In the genomic region with DNA sequence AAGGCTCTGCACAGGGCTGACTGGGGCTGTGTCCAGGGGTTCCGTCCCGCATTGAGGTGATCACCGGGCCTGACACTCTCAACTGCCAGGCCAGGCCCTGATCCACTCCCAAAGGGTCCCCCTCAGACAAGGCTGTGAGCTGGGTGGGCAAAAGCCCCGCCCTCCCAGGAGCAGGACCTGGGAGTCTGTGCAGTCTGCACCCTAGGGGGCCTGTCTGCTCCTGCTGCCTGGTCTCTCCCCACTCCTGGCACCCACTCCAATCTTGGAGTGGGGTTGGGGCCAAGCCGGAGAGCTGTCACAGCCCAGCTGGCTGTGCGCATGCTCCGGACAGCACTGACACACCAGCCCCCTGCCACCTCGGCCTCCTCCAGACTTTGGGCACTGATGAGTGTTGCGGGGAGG, we compare ENCODE assay signal across 15 cellular contexts. TPM values are rescaled to one million over a fixed set of nuclear protein-coding genes. Genes with fewer than 3 reads are reported as not detected.
DNase-seq lines count a peak whose midpoint lies in the region; ATAC-seq, FAIRE-seq and TF ChIP-seq lines count a peak whose summit lies in the region.
"Had no signal": no experiment of that assay in that cellular context is flagged by ENCODE, and none has a peak within 500 bp of the region (broad histone marks: within the 10 kb centered on the region; RNA-seq: fewer than 3 reads in every experiment).

No MANE protein-coding gene starts in this region.

- H3K36me3 Mint-ChIP-seq in stimulated activated memory B cell treated with anti-CD40 and anti-IgM and Interleukin-4, amounts not matched to agents 10 μg/mL and 1 μg/mL and 100 μg/mL, for 72 hours: no peaks in the 10 kb centered on the region
- H3K36me3 Mint-ChIP-seq: CD8-positive, alpha-beta memory T cell had no signal

- H3K27me3 Mint-ChIP-seq in stimulated activated memory B cell treated with anti-CD40 and anti-IgM and Interleukin-4, amounts not matched to agents 10 μg/mL and 1 μg/mL and 100 μg/mL, for 72 hours: peaks cover 29% of the 10 kb centered on the region

- H3K9me3 Mint-ChIP-seq in stimulated activated memory B cell treated with anti-CD40 and anti-IgM and Interleukin-4, amounts not matched to agents 10 μg/mL and 1 μg/mL and 100 μg/mL, for 72 hours: no peaks in the 10 kb centered on the region
- H3K9me3 Mint-ChIP-seq: CD8-positive, alpha-beta memory T cell had no signal

- H3K27ac ChIP-seq in right cardiac atrium (ENCODE audit: low read length): no peak overlapping the region
- no peak overlapping the region for H3K27ac ChIP-seq in left ventricle myocardium inferior (replicated peaks)
- no peak overlapping the region for H3K27ac ChIP-seq in kidney (ENCODE audit: low read depth in 2 of 2, low read length in 2 of 2)
- H3K27ac ChIP-seq: 22Rv1, BLaER1 had no signal

- no peaks in the 10 kb centered on the region for H3K4me1 Mint-ChIP-seq in stimulated activated memory B cell treated with anti-CD40 and anti-IgM and Interleukin-4, amounts not matched to agents 10 μg/mL and 1 μg/mL and 100 μg/mL, for 72 hours
- H3K4me1 Mint-ChIP-seq: CD8-positive, alpha-beta memory T cell had no signal

- H3K4me3 ChIP-seq in right cardiac atrium (ENCODE audit: low read length): no peak overlapping the region
- no peak overlapping the region for H3K4me3 ChIP-seq in left ventricle myocardium inferior
- H3K4me3 ChIP-seq in kidney (ENCODE audit: low read length in 2 of 2): no peak overlapping the region
- H3K4me3 ChIP-seq: BLaER1 had no signal

- peak; percentile 24 to 37 for ATAC-seq in right cardiac atrium
- peak; percentile 29 for ATAC-seq in stimulated activated memory B cell treated with anti-CD40 and anti-IgM and Interleukin-4, amounts not matched to agents 10 μg/mL and 1 μg/mL and 100 μg/mL, for 72 hours

- H3K27ac Mint-ChIP-seq in stimulated activated memory B cell treated with anti-CD40 and anti-IgM and Interleukin-4, amounts not matched to agents 10 μg/mL and 1 μg/mL and 100 μg/mL, for 72 hours: no peak overlapping the region
- H3K27ac Mint-ChIP-seq: CD8-positive, alpha-beta memory T cell had no signal

- no peak for FAIRE-seq in kidney (lab: Jason Lieb, UNC)
- no peak for FAIRE-seq in RCC 7860 (lab: Jason Lieb, UNC)
- FAIRE-seq: GM19239, H54 had no signal

- no peak for DNase-seq in right cardiac atrium
- no peak for DNase-seq in left ventricle myocardium inferior
- peak; percentile 63 for DNase-seq in kidney
- DNase-seq in NOMO-1 (lab: John Stamatoyannopoulos, UW; ENCODE audit: unreplicated experiment in 2 of 2): no peak
- DNase-seq in RCC 7860 (ENCODE audit: low spot score): no peak
- no peak for DNase-seq in OCI-M2 (lab: John Stamatoyannopoulos, UW; ENCODE audit: unreplicated experiment)
- DNase-seq: AML-193; Caco-2; CD8-positive, alpha-beta memory T cell; GF-D8 had no signal

- H3K36me3 ChIP-seq in left ventricle myocardium inferior: no peaks in the 10 kb centered on the region
- H3K36me3 ChIP-seq in kidney (ENCODE audit: control insufficient read depth in 1 of 2, insufficient read depth in 2 of 2, low read length in 2 of 2): no peaks in the 10 kb centered on the region
- H3K36me3 ChIP-seq: BLaER1 had no signal

- 96% methylated on average over 9 of the region's 9 CpGs for WGBS in right cardiac atrium

- no peak overlapping the region for H3K9ac ChIP-seq in kidney (ENCODE audit: low read length in 2 of 2)
- H3K9ac ChIP-seq: BLaER1 had no signal

- no peak overlapping the region for H3K4me3 Mint-ChIP-seq in stimulated activated memory B cell treated with anti-CD40 and anti-IgM and Interleukin-4, amounts not matched to agents 10 μg/mL and 1 μg/mL and 100 μg/mL, for 72 hours
- H3K4me3 Mint-ChIP-seq: CD8-positive, alpha-beta memory T cell had no signal

- intact Hi-C loops in right cardiac atrium (cut with DNase I): loop anchor here in 1 of 4 donors (5.0 kb wide), 1 partner anchor 109 kb away; no protein-coding TSS in a partner anchor
- intact Hi-C loops in left ventricle myocardium inferior (cut with micrococcal nuclease): no loop called here
- intact Hi-C loops in kidney (cut with DNase I): no loop called here

- H3K9me3 ChIP-seq in right cardiac atrium (ENCODE audit: control insufficient read depth, low read length): no peaks in the 10 kb centered on the region
- no peaks in the 10 kb centered on the region for H3K9me3 ChIP-seq in left ventricle myocardium inferior (replicated peaks)
- no peaks in the 10 kb centered on the region for H3K9me3 ChIP-seq in kidney (ENCODE audit: control insufficient read depth in 1 of 2, low read length in 2 of 2)
- H3K9me3 ChIP-seq: Caco-2 had no signal

- TF ChIP-seq CTCF in left ventricle myocardium inferior (IDR thresholded peaks at IDR 0.05; ENCODE audit: borderline replicate concordance) (no peak), kidney (IDR thresholded peaks at IDR 0.05; ENCODE audit: borderline replicate concordance, extremely low read depth, insufficient read depth) (no peak)

- no peaks in the 10 kb centered on the region for H3K4me1 ChIP-seq in right cardiac atrium (ENCODE audit: control insufficient read depth, insufficient read depth, low read length)
- H3K4me1 ChIP-seq in left ventricle myocardium inferior: no peaks in the 10 kb centered on the region
- peaks cover 0 to 10% of the 10 kb centered on the region in 2 donors for H3K4me1 ChIP-seq in kidney (ENCODE audit: control insufficient read depth in 1 of 2, insufficient read depth in 1 of 2, low read depth in 1 of 2, low read length in 2 of 2)
- H3K4me1 ChIP-seq: BLaER1, Caco-2 had no signal

- no peaks in the 10 kb centered on the region for H3K27me3 ChIP-seq in right cardiac atrium (ENCODE audit: control insufficient read depth, insufficient read depth)
- H3K27me3 ChIP-seq in left ventricle myocardium inferior (ENCODE audit: low read depth): peaks cover 6% of the 10 kb centered on the region
- H3K27me3 ChIP-seq: BLaER1 had no signal

RNA-seq across cellular contexts. Expression of gene SPP1, which starts 9.4 kb away (rescaled TPM):
- 10 to 100 TPM in 2 of 4 donors, 1 to 10 TPM in 2; 3.1 to 38.8 (median 19.2) TPM for total RNA-seq in right cardiac atrium
- 20.9 TPM for polyA plus RNA-seq in right cardiac atrium
- total RNA-seq in left ventricle myocardium inferior: 3.7 TPM
- total RNA-seq in kidney: 5,484 TPM
- polyA plus RNA-seq in kidney (ENCODE audit: insufficient read depth, low read depth, low replicate concordance): 6,594 TPM
- polyA plus RNA-seq: CD8-positive, alpha-beta memory T cell had no signal

RNA-seq across cellular contexts. Expression of gene PKD2, which starts 41.3 kb away (rescaled TPM):
- total RNA-seq in right cardiac atrium: 10 to 100 TPM; 17.5 to 22.6 (median 20.9) TPM
- polyA plus RNA-seq in right cardiac atrium: 10.3 TPM
- total RNA-seq in left ventricle myocardium inferior: 11.7 TPM
- total RNA-seq in kidney: 92.6 TPM
- polyA plus RNA-seq in kidney (ENCODE audit: insufficient read depth, low read depth, low replicate concordance): 21.2 TPM

Comparison
In these comparisons a context has a peak if more than half of its experiments do, and no peak if none do; other contexts are left out.
1. RNA of gene SPP1, which starts 9.4 kb away (total RNA-seq): 5,484 TPM in kidney (single experiment); 3.1 to 38.8 TPM in right cardiac atrium and 3.7 TPM in left ventricle myocardium inferior (single experiment); every median in the first group is over 100 times any median in the second.